ENCODE assay signal across 10 cellular contexts in genomic region chr20:5612476-5613291, GRCh38. TPM values are rescaled to one million over a fixed set of nuclear protein-coding genes. Genes with fewer than 3 reads are reported as not detected.
A peak's percentile ranks its signal among the peaks of the same experiment; 100 is the strongest.
DNase-seq lines count a peak whose midpoint lies in the region; ATAC-seq, FAIRE-seq and TF ChIP-seq lines count a peak whose summit lies in the region.
"Had no signal": no experiment of that assay in that cellular context is flagged by ENCODE, and none has a peak within 500 bp of the region (broad histone marks: within the 10 kb centered on the region; RNA-seq: fewer than 3 reads in every experiment).

No MANE protein-coding gene starts in this region.

- no peak for TF ChIP-seq CTCF in tibial nerve (IDR thresholded peaks at IDR 0.05)

- no peak for DNase-seq in activated naive CD8-positive, alpha-beta T cell treated with anti-CD3 and anti-CD28 coated beads, Interleukin-2, amount 50 U/mL, for 24 hours
- DNase-seq in amniotic stem cell (lab: John Stamatoyannopoulos, UW) (peak; percentile 66), immature natural killer cell (no peak), tibial nerve (ENCODE audit: low spot score in 2 of 2) (no peak), urothelium cell line (ENCODE audit: low spot score) (no peak), NCI-H1417 treated with DMSO at 0.1 percent for 48 hours (lab: John Stamatoyannopoulos, UW) (no peak)
- DNase-seq: activated CD4-positive, alpha-beta T cell treated with anti-CD3 and anti-CD28 coated beads for 36 hours; Calu3 had no signal

- H3K4me3 ChIP-seq in tibial nerve: no peak overlapping the region

- ATAC-seq in activated naive CD8-positive, alpha-beta T cell treated with anti-CD3 and anti-CD28 coated beads, Interleukin-2, amount 50 U/mL, for 24 hours: no peak
- ATAC-seq in GM19324 (IDR thresholded peaks at IDR 0.05; ENCODE audit: low FRiP score, unreplicated experiment): no peak
- ATAC-seq: activated CD4-positive, alpha-beta T cell treated with anti-CD3 and anti-CD28 coated beads for 36 hours had no signal

- no peaks in the 10 kb centered on the region for H3K27me3 ChIP-seq in tibial nerve

- no peaks in the 10 kb centered on the region for H3K27me3 Mint-ChIP-seq in activated naive CD8-positive, alpha-beta T cell
- no peaks in the 10 kb centered on the region for H3K27me3 Mint-ChIP-seq in activated naive CD8-positive, alpha-beta T cell treated with anti-CD3 and anti-CD28 coated beads, Interleukin-2, amount 50 U/mL, for 24 hours
- H3K27me3 Mint-ChIP-seq in immature natural killer cell (ENCODE audit: low read depth in 3 of 3): peaks cover 20 to 26% (median 20%) of the 10 kb centered on the region in 3 donors
- H3K27me3 Mint-ChIP-seq: activated CD4-positive, alpha-beta T cell treated with anti-CD3 and anti-CD28 coated beads for 36 hours had no signal

- H3K9me3 ChIP-seq in tibial nerve: no peaks in the 10 kb centered on the region

- TF ChIP-seq POLR2A in tibial nerve (IDR thresholded peaks at IDR 0.05): no peak

- H3K4me3 Mint-ChIP-seq in activated naive CD8-positive, alpha-beta T cell: no peak overlapping the region
- no peak overlapping the region for H3K4me3 Mint-ChIP-seq in activated naive CD8-positive, alpha-beta T cell treated with anti-CD3 and anti-CD28 coated beads, Interleukin-2, amount 50 U/mL, for 24 hours
- peak overlapping the region in 4 of 5 donors; percentile 13 to 83 (median 42) for H3K4me3 Mint-ChIP-seq in immature natural killer cell

- peak in 1 of 2 donors; percentile 10 for TF ChIP-seq EP300 in tibial nerve (IDR thresholded peaks at IDR 0.05)

- peaks cover 6% of the 10 kb centered on the region for H3K36me3 Mint-ChIP-seq in activated naive CD8-positive, alpha-beta T cell
- H3K36me3 Mint-ChIP-seq in activated naive CD8-positive, alpha-beta T cell treated with anti-CD3 and anti-CD28 coated beads, Interleukin-2, amount 50 U/mL, for 24 hours (ENCODE audit: low read depth): peaks cover 22% of the 10 kb centered on the region
- H3K36me3 Mint-ChIP-seq in immature natural killer cell: peaks cover 4 to 7% (median 6%) of the 10 kb centered on the region in 3 donors

- no peaks in the 10 kb centered on the region for H3K36me3 ChIP-seq in tibial nerve

- peaks cover 23% of the 10 kb centered on the region for H3K4me1 Mint-ChIP-seq in activated naive CD8-positive, alpha-beta T cell (ENCODE audit: low read depth)
- peaks cover 32% of the 10 kb centered on the region for H3K4me1 Mint-ChIP-seq in activated naive CD8-positive, alpha-beta T cell treated with anti-CD3 and anti-CD28 coated beads, Interleukin-2, amount 50 U/mL, for 24 hours
- H3K4me1 Mint-ChIP-seq in immature natural killer cell: peaks cover 25% of the 10 kb centered on the region in 2 donors

- FAIRE-seq in urothelium cell line (lab: Jason Lieb, UNC): no peak

- WGBS in tibial nerve, 2 donors: 43 to 47% methylated on average over 18 of the region's 18 CpGs

- peaks cover 0 to 23% (median 16%) of the 10 kb centered on the region in 4 donors for H3K4me1 ChIP-seq in tibial nerve

- no peaks in the 10 kb centered on the region for H3K9me3 Mint-ChIP-seq in activated naive CD8-positive, alpha-beta T cell (ENCODE audit: low read depth)
- H3K9me3 Mint-ChIP-seq in activated naive CD8-positive, alpha-beta T cell treated with anti-CD3 and anti-CD28 coated beads, Interleukin-2, amount 50 U/mL, for 24 hours: no peaks in the 10 kb centered on the region
- H3K9me3 Mint-ChIP-seq in immature natural killer cell: peaks cover 0 to 1% (median 0%) of the 10 kb centered on the region in 6 donors

- peak overlapping the region; percentile 59 to 99 (median 80) for H3K27ac ChIP-seq in tibial nerve

- H3K27ac Mint-ChIP-seq in activated naive CD8-positive, alpha-beta T cell: peak overlapping the region; percentile 50
- H3K27ac Mint-ChIP-seq in activated naive CD8-positive, alpha-beta T cell treated with anti-CD3 and anti-CD28 coated beads, Interleukin-2, amount 50 U/mL, for 24 hours: no peak overlapping the region
- peak overlapping the region in 5 of 6 donors; percentile 46 to 100 (median 87) for H3K27ac Mint-ChIP-seq in immature natural killer cell

RNA-seq across cellular contexts. Expression of gene GPCPD1, which starts 1.9 kb away (rescaled TPM):
- polyA plus RNA-seq in immature natural killer cell: 10 to 100 TPM; 22.5 to 32.6 (median 24.1) TPM
- total RNA-seq in tibial nerve: 10 to 100 TPM; 18.4 to 24.9 (median 21.6) TPM

Comparison
In these comparisons a context has a peak if more than half of its experiments do, and no peak if none do; other contexts are left out.
1. H3K4me3 Mint-ChIP-seq: peak in immature natural killer cell (4 of 5); none in activated naive CD8-positive, alpha-beta T cell (single experiment) and activated naive CD8-positive, alpha-beta T cell treated with anti-CD3 and anti-CD28 coated beads, Interleukin-2, amount 50 U/mL, for 24 hours (single experiment).